In the genomic region with DNA sequence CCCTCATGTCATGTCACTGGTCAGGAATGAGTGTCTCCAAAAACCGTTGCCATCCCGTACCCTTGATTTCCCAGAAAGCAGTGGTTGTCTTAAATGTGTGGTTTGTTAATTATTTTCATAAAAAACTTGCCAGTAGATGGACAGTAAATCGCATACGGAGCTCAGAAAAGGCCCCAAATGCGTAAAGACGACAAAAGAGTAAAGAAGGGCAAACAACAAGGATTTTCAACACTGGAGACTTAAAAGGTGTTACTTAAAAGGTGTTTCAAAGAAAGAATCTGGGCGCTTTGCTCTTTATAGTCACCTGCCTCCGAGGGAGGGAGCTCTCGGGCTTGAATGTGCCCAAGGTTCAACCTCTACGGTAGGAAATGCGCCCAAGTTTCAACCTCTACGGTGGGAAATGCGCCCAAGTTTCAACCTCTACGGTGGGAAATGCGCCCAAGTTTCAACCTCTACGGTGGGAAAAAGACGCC, we compare ENCODE assay signal across 8 cellular contexts. TPM values are rescaled to one million over a fixed set of nuclear protein-coding genes. Genes with fewer than 3 reads are reported as not detected.
DNase-seq lines count a peak whose midpoint lies in the region; ATAC-seq and TF ChIP-seq lines count a peak whose summit lies in the region.

No MANE protein-coding gene starts in this region.

- H3K4me3 ChIP-seq in heart right ventricle, result peak overlapping the region; percentile 58 to 84 (median 78)

- no peaks in the 10 kb centered on the region for H3K9me3 ChIP-seq in heart right ventricle

- H3K27me3 Mint-ChIP-seq in activated T-cell treated with anti-CD3 and anti-CD28 coated beads, Interleukin-2, amount 50 U/mL, for 72 hours (ENCODE audit: low read depth), result no peaks in the 10 kb centered on the region
- no peaks in the 10 kb centered on the region for H3K27me3 Mint-ChIP-seq in progenitor cell of endocrine pancreas

- peak overlapping the region; percentile 50 to 96 (median 93) for H3K27ac ChIP-seq in heart right ventricle

- H3K27me3 ChIP-seq in heart right ventricle, result no peaks in the 10 kb centered on the region

- no peaks in the 10 kb centered on the region for H3K9me3 Mint-ChIP-seq in activated T-cell treated with anti-CD3 and anti-CD28 coated beads, Interleukin-2, amount 50 U/mL, for 72 hours
- no peaks in the 10 kb centered on the region for H3K9me3 Mint-ChIP-seq in activated naive CD4-positive, alpha-beta T cell treated with anti-CD3 and anti-CD28 coated beads, Interleukin-2, amount 50 U/mL, for 72 hours
- H3K9me3 Mint-ChIP-seq in progenitor cell of endocrine pancreas (ENCODE audit: low read depth), result no peaks in the 10 kb centered on the region

- H3K27ac Mint-ChIP-seq in activated T-cell treated with anti-CD3 and anti-CD28 coated beads, Interleukin-2, amount 50 U/mL, for 72 hours, result peak overlapping the region; percentile 87
- H3K27ac Mint-ChIP-seq in activated naive CD4-positive, alpha-beta T cell treated with anti-CD3 and anti-CD28 coated beads, Interleukin-2, amount 50 U/mL, for 72 hours, result peak overlapping the region; percentile 94 to 97
- peak overlapping the region; percentile 97 for H3K27ac Mint-ChIP-seq in progenitor cell of endocrine pancreas

- no peak for DNase-seq in activated T-cell treated with anti-CD3 and anti-CD28 coated beads, Interleukin-2, amount 50 U/mL, for 72 hours
- DNase-seq in activated T-cell treated with anti-CD3 and anti-CD28 coated beads for 4 hours, result no peak
- peak; percentile 66 for DNase-seq in NCI-H1092 (lab: John Stamatoyannopoulos, UW)
- DNase-seq in activated naive CD4-positive, alpha-beta T cell treated with anti-CD3 and anti-CD28 coated beads, Interleukin-2, amount 50 U/mL, for 72 hours (ENCODE audit: low spot score in 2 of 2), result no peak
- DNase-seq in heart right ventricle, result peak in 1 of 2 donors; percentile 50
- no peak for DNase-seq in progenitor cell of endocrine pancreas (ENCODE audit: low spot score, unreplicated experiment)
- DNase-seq in SK-N-DZ (ENCODE audit: low spot score), result no peak

- H3K4me1 Mint-ChIP-seq in activated T-cell treated with anti-CD3 and anti-CD28 coated beads, Interleukin-2, amount 50 U/mL, for 72 hours (ENCODE audit: low read depth), result peaks cover 16% of the 10 kb centered on the region
- peaks cover 7% of the 10 kb centered on the region for H3K4me1 Mint-ChIP-seq in progenitor cell of endocrine pancreas (ENCODE audit: low read depth)

- no peaks in the 10 kb centered on the region for H3K36me3 Mint-ChIP-seq in activated T-cell treated with anti-CD3 and anti-CD28 coated beads, Interleukin-2, amount 50 U/mL, for 72 hours (ENCODE audit: insufficient read depth in 2 of 2)
- H3K36me3 Mint-ChIP-seq in activated naive CD4-positive, alpha-beta T cell treated with anti-CD3 and anti-CD28 coated beads, Interleukin-2, amount 50 U/mL, for 72 hours, result no peaks in the 10 kb centered on the region
- peaks cover 7% of the 10 kb centered on the region for H3K36me3 Mint-ChIP-seq in progenitor cell of endocrine pancreas (ENCODE audit: insufficient read depth)

- peaks cover 0 to 16% (median 8%) of the 10 kb centered on the region in 9 donors for H3K4me1 ChIP-seq in heart right ventricle

- peak; percentile 22 to 23 for ATAC-seq in activated T-cell treated with anti-CD3 and anti-CD28 coated beads, Interleukin-2, amount 50 U/mL, for 72 hours (replicated peaks in 1 of 2)
- ATAC-seq in HG02610 (IDR thresholded peaks at IDR 0.05; ENCODE audit: unreplicated experiment) (peak; percentile 27), heart right ventricle (peak; percentile 16 to 45 (median 32))
- peak in 1 of 2 donors; percentile 17 for ATAC-seq in activated naive CD4-positive, alpha-beta T cell treated with anti-CD3 and anti-CD28 coated beads, Interleukin-2, amount 50 U/mL, for 72 hours

- 4% methylated on average over 17 of the region's 17 CpGs for WGBS in heart right ventricle, 2 donors

- TF ChIP-seq CTCF in heart right ventricle (IDR thresholded peaks at IDR 0.05) (peak in 2 of 9 donors; percentile 37 to 46), progenitor cell of endocrine pancreas (IDR thresholded peaks at IDR 0.05; ENCODE audit: unreplicated experiment) (no peak)

- intact Hi-C loops in heart right ventricle (cut with DNase I), result loop anchor here in 2 of 10 donors (2.0 to 10.0 kb wide), 4 partner anchors 58 to 296 kb away; partner anchors contain the start of genes HNRNPK (in 1 of the 2), IDNK (in 1 of the 2) and RMI1 (in 1 of the 2)

- H3K36me3 ChIP-seq in heart right ventricle, result peaks cover 0 to under 1% (median 0%) of the 10 kb centered on the region in 9 donors

- H3K4me3 Mint-ChIP-seq in activated T-cell treated with anti-CD3 and anti-CD28 coated beads, Interleukin-2, amount 50 U/mL, for 72 hours, result peak overlapping the region; percentile 84 to 90
- H3K4me3 Mint-ChIP-seq in progenitor cell of endocrine pancreas (ENCODE audit: low read depth), result peak overlapping the region; percentile 89

RNA-seq across cellular contexts. Expression of gene KIF27, which starts 0.7 kb away (rescaled TPM):
- 1 to 10 TPM; 5.4 to 6.4 TPM for total RNA-seq in activated T-cell treated with anti-CD3 and anti-CD28 coated beads, Interleukin-2, amount 50 U/mL, for 72 hours
- 1 to 10 TPM; 4.7 to 4.9 TPM for total RNA-seq in activated naive CD4-positive, alpha-beta T cell treated with anti-CD3 and anti-CD28 coated beads, Interleukin-2, amount 50 U/mL, for 72 hours
- total RNA-seq in heart right ventricle (1 to 10 TPM; 2.1 to 6.3 (median 3.2) TPM), progenitor cell of endocrine pancreas (22.5 and 24.6 TPM in 2 replicates)
- 1 to 10 TPM in 1 of 2 donors, under 1 TPM in 1; 0.57 to 1.9 TPM for polyA plus RNA-seq in heart right ventricle
- 2.5 and 3.1 TPM in 2 replicates for polyA plus RNA-seq in SK-N-DZ (2014; cell fraction: cytosol; rRNA removed)
- 6.6 and 6.9 TPM in 2 replicates for polyA plus RNA-seq in SK-N-DZ (2014; cell fraction: nucleus; rRNA removed)

RNA-seq across cellular contexts. Expression of gene HNRNPK, which starts 59.5 kb away (rescaled TPM):
- total RNA-seq in activated T-cell treated with anti-CD3 and anti-CD28 coated beads, Interleukin-2, amount 50 U/mL, for 72 hours, result 100 to 1,000 TPM; 638 to 674 TPM
- total RNA-seq in activated naive CD4-positive, alpha-beta T cell treated with anti-CD3 and anti-CD28 coated beads, Interleukin-2, amount 50 U/mL, for 72 hours, result 100 to 1,000 TPM; 568 to 788 TPM
- 100 to 1,000 TPM; 269 to 351 (median 326) TPM for total RNA-seq in heart right ventricle
- polyA plus RNA-seq in heart right ventricle, result 100 to 1,000 TPM; 129 to 239 TPM
- 716 and 720 TPM in 2 replicates for total RNA-seq in progenitor cell of endocrine pancreas
- 667 and 689 TPM in 2 replicates for polyA plus RNA-seq in SK-N-DZ (2014; cell fraction: cytosol; rRNA removed)
- polyA plus RNA-seq in SK-N-DZ (2014; cell fraction: nucleus; rRNA removed), result 474 and 537 TPM in 2 replicates
